ENCODE assay signal across 10 cellular contexts in genomic region chr6:31204751-31205145, GRCh38. TPM values are rescaled to one million over a fixed set of nuclear protein-coding genes. Genes with fewer than 3 reads are reported as not detected.
DNase-seq lines count a peak whose midpoint lies in the region; ATAC-seq and TF ChIP-seq lines count a peak whose summit lies in the region.
"Had no signal": no experiment of that assay in that cellular context is flagged by ENCODE, and none has a peak within 500 bp of the region (broad histone marks: within the 10 kb centered on the region; RNA-seq: fewer than 3 reads in every experiment).

No MANE protein-coding gene starts in this region.

- intact Hi-C loops in posterior cingulate gyrus (cut with DNase I), result no loop called here

- H3K4me1 ChIP-seq in RWPE2 (ENCODE audit: insufficient read depth, poor library complexity, severe bottlenecking) (peaks cover 16% of the 10 kb centered on the region), tibial nerve (peaks cover 0 to 21% (median 12%) of the 10 kb centered on the region in 4 donors), BE2C (no peaks in the 10 kb centered on the region)

- TF ChIP-seq CTCF in RWPE2 (IDR thresholded peaks at IDR 0.05; ENCODE audit: poor library complexity, severe bottlenecking), result no peak
- TF ChIP-seq CTCF in tibial nerve (IDR thresholded peaks at IDR 0.05), result no peak
- TF ChIP-seq CTCF in BE2C (IDR thresholded peaks at IDR 0.05; ENCODE audit: low read depth, low read length), result no peak

- DNase-seq in activated T-cell treated with anti-CD3 and anti-CD28 coated beads, Interleukin-2, amount 50 U/mL, for 72 hours, result no peak
- DNase-seq in activated T-cell treated with anti-CD3 and anti-CD28 coated beads, Interleukin-2, amount 50 U/mL, for 48 hours, result no peak
- DNase-seq in RWPE2 (ENCODE audit: low spot score) (no peak), hepatic stellate cell (ENCODE audit: low spot score) (peak; percentile 22), tibial nerve (ENCODE audit: low spot score in 2 of 2) (no peak), NCI-H526 treated with DMSO at 0.1 percent for 48 hours (lab: John Stamatoyannopoulos, UW) (no peak), posterior cingulate gyrus (no peak), BE2C (no peak)
- DNase-seq: dorsolateral prefrontal cortex, NCI-H446 treated with DMSO at 0.1 percent for 48 hours had no signal

- TF ChIP-seq POLR2A in tibial nerve (IDR thresholded peaks at IDR 0.05), result no peak

- H3K27me3 Mint-ChIP-seq in activated T-cell treated with anti-CD3 and anti-CD28 coated beads, Interleukin-2, amount 50 U/mL, for 72 hours (ENCODE audit: low read depth), result no peaks in the 10 kb centered on the region

- 71 to 73% methylated on average over 4 of the region's 4 CpGs for WGBS in tibial nerve, 2 donors

- H3K27me3 ChIP-seq in RWPE2 (ENCODE audit: insufficient read depth, poor library complexity, severe bottlenecking) (no peaks in the 10 kb centered on the region), tibial nerve (no peaks in the 10 kb centered on the region), BE2C (no peaks in the 10 kb centered on the region)
- H3K27me3 ChIP-seq: dorsolateral prefrontal cortex had no signal

- TF ChIP-seq EP300 in tibial nerve (IDR thresholded peaks at IDR 0.05), result no peak

- H3K27ac Mint-ChIP-seq in activated T-cell treated with anti-CD3 and anti-CD28 coated beads, Interleukin-2, amount 50 U/mL, for 72 hours, result peak overlapping the region; percentile 99

- peaks cover 3 to 6% of the 10 kb centered on the region in 2 donors for H3K9me3 Mint-ChIP-seq in activated T-cell treated with anti-CD3 and anti-CD28 coated beads, Interleukin-2, amount 50 U/mL, for 72 hours

- no peak overlapping the region for H3K4me3 ChIP-seq in RWPE2 (ENCODE audit: severe bottlenecking)
- no peak overlapping the region for H3K4me3 ChIP-seq in tibial nerve
- H3K4me3 ChIP-seq in BE2C (ENCODE audit: low read depth, low read length), result no peak overlapping the region

- peaks cover 48% of the 10 kb centered on the region for H3K4me1 Mint-ChIP-seq in activated T-cell treated with anti-CD3 and anti-CD28 coated beads, Interleukin-2, amount 50 U/mL, for 72 hours (ENCODE audit: low read depth)

- H3K36me3 ChIP-seq in RWPE2 (ENCODE audit: low read depth) (no peaks in the 10 kb centered on the region), tibial nerve (peaks cover 0 to 9% (median 0%) of the 10 kb centered on the region in 3 donors), BE2C (no peaks in the 10 kb centered on the region)

- ATAC-seq in activated T-cell treated with anti-CD3 and anti-CD28 coated beads, Interleukin-2, amount 50 U/mL, for 72 hours (replicated peaks in 1 of 2), result no peak
- ATAC-seq in RWPE2 (ENCODE audit: low read depth), result no peak

- H3K4me3 Mint-ChIP-seq in activated T-cell treated with anti-CD3 and anti-CD28 coated beads, Interleukin-2, amount 50 U/mL, for 72 hours, result peak overlapping the region; percentile 82 to 90

- H3K9me3 ChIP-seq in RWPE2 (ENCODE audit: severe bottlenecking), result no peaks in the 10 kb centered on the region
- H3K9me3 ChIP-seq in tibial nerve, result peaks cover 0 to 8% (median 0%) of the 10 kb centered on the region in 4 donors
- no peaks in the 10 kb centered on the region for H3K9me3 ChIP-seq in BE2C

- H3K27ac ChIP-seq in RWPE2 (ENCODE audit: poor library complexity, severe bottlenecking) (peak overlapping the region; percentile 82), tibial nerve (peak overlapping the region in 3 of 4 donors; percentile 58 to 88 (median 84))

- peaks cover 8 to 16% of the 10 kb centered on the region in 2 donors for H3K36me3 Mint-ChIP-seq in activated T-cell treated with anti-CD3 and anti-CD28 coated beads, Interleukin-2, amount 50 U/mL, for 72 hours (ENCODE audit: insufficient read depth in 2 of 2)

RNA-seq across cellular contexts. Expression of gene POU5F1, which starts 34.3 kb away (rescaled TPM):
- total RNA-seq in activated T-cell treated with anti-CD3 and anti-CD28 coated beads, Interleukin-2, amount 50 U/mL, for 72 hours, result under 1 TPM in 1 of 2 donors, not detected in 1; 0.09 TPM
- 1 to 10 TPM in 2 of 4 donors, not detected in 2; 1.2 to 9.8 TPM for total RNA-seq in tibial nerve
- polyA plus RNA-seq in BE2C (2012; ENCODE audit: insufficient read depth, insufficient read length, low read depth), result 0.63 TPM

RNA-seq across cellular contexts. Expression of gene TCF19, which starts 46.4 kb away (rescaled TPM):
- 10 to 100 TPM; 63.8 to 82.7 TPM for total RNA-seq in activated T-cell treated with anti-CD3 and anti-CD28 coated beads, Interleukin-2, amount 50 U/mL, for 72 hours
- 1 to 10 TPM; 1.2 to 4.6 (median 4.0) TPM for total RNA-seq in tibial nerve
- 5.4 TPM for polyA plus RNA-seq in BE2C (2012; ENCODE audit: insufficient read depth, insufficient read length, low read depth)

RNA-seq across cellular contexts. Expression of gene CCHCR1, which starts 47.1 kb away (rescaled TPM):
- total RNA-seq in activated T-cell treated with anti-CD3 and anti-CD28 coated beads, Interleukin-2, amount 50 U/mL, for 72 hours, result 10 to 100 TPM; 47.5 to 64.2 TPM
- 10 to 100 TPM; 13.8 to 25.1 (median 18.7) TPM for total RNA-seq in tibial nerve
- polyA plus RNA-seq in BE2C (2012; ENCODE audit: insufficient read depth, insufficient read length, low read depth), result 14.9 TPM

Comparison
In these comparisons a context has a peak if more than half of its experiments do, and no peak if none do; other contexts are left out.
1. RNA of gene TCF19, which starts 46.4 kb away (total RNA-seq): 63.8 to 82.7 TPM in activated T-cell treated with anti-CD3 and anti-CD28 coated beads, Interleukin-2, amount 50 U/mL, for 72 hours; 1.2 to 4.6 TPM in tibial nerve; every median in the first group is over 10 times any median in the second.